Comparison of ENCODE assay signal across 13 cellular contexts in genomic region chr7:129877146-129877792, GRCh38.
A peak's percentile ranks its signal among the peaks of the same experiment; 100 is the strongest.
DNase-seq lines count a peak whose midpoint lies in the region; ATAC-seq, FAIRE-seq and TF ChIP-seq lines count a peak whose summit lies in the region.
"Had no signal": no experiment of that assay in that cellular context is flagged by ENCODE, and none has a peak within 500 bp of the region (broad histone marks: within the 10 kb centered on the region; RNA-seq: fewer than 3 reads in every experiment).

No MANE protein-coding gene starts in this region.

- no peak overlapping the region for H3K4me3 Mint-ChIP-seq in astrocyte (ENCODE audit: unreplicated experiment)

- H3K36me3 Mint-ChIP-seq in astrocyte (ENCODE audit: low read depth, unreplicated experiment) = peaks cover 13% of the 10 kb centered on the region

- no peaks in the 10 kb centered on the region for H3K27me3 ChIP-seq in astrocyte (ENCODE audit: insufficient read depth, low read length)
- H3K27me3 ChIP-seq in upper lobe of right lung = no peaks in the 10 kb centered on the region

- H4K20me1 ChIP-seq in astrocyte (ENCODE audit: insufficient read depth, low read length) = peaks cover 63% of the 10 kb centered on the region

- no peak overlapping the region for H3K27ac ChIP-seq in astrocyte (ENCODE audit: low read depth, low read length)
- peak overlapping the region; percentile 70 for H3K27ac ChIP-seq in upper lobe of right lung

- FAIRE-seq in astrocyte (lab: Jason Lieb, UNC) = peak; percentile 49

- DNase-seq in Right ventricle myocardium inferior (ENCODE audit: missing footprints) = no peak
- no peak for DNase-seq in left cardiac atrium
- no peak for DNase-seq in astrocyte (ENCODE audit: low read depth)
- peak; percentile 82 for DNase-seq in iris pigment epithelial cell (ENCODE audit: low read depth)
- no peak for DNase-seq in upper lobe of right lung
- DNase-seq in kidney tubule cell (ENCODE audit: low spot score) = no peak
- DNase-seq in GM10266 (ENCODE audit: extremely low spot score) = no peak
- no peak for DNase-seq in DMS153 (lab: John Stamatoyannopoulos, UW)
- DNase-seq: activated CD8-positive, alpha-beta memory T cell treated with anti-CD3 and anti-CD28 coated beads, Interleukin-2, amount 50 U/mL, for 48 hours; hippocampal formation; naive thymus-derived CD8-positive, alpha-beta T cell; NCI-H1092; T-helper 9 cell had no signal

- H3K27ac Mint-ChIP-seq in astrocyte (ENCODE audit: unreplicated experiment) = peak overlapping the region; percentile 59

- TF ChIP-seq CTCF in astrocyte (IDR thresholded peaks at IDR 0.05; ENCODE audit: insufficient read depth, low read depth, low read length) = no peak
- TF ChIP-seq CTCF in upper lobe of right lung (IDR thresholded peaks at IDR 0.05) = no peak
- TF ChIP-seq CTCF in GM10266 (IDR thresholded peaks at IDR 0.05; ENCODE audit: control insufficient read depth, insufficient read depth, low read depth, missing control alignments) = no peak

- intact Hi-C loops in Right ventricle myocardium inferior (cut with DNase I) = loop anchor here (5.0 kb wide), 1 partner anchor 40 kb away; no protein-coding TSS in a partner anchor
- intact Hi-C loops in left cardiac atrium (cut with DNase I) = no loop called here
- intact Hi-C loops in upper lobe of right lung (cut with DNase I) = no loop called here

- peaks cover 15% of the 10 kb centered on the region for H3K36me3 ChIP-seq in astrocyte (ENCODE audit: insufficient read depth, low read length)
- peaks cover 7% of the 10 kb centered on the region for H3K36me3 ChIP-seq in upper lobe of right lung

- peaks cover 69% of the 10 kb centered on the region for H3K79me2 ChIP-seq in astrocyte (ENCODE audit: insufficient read depth, low read length)

- no peak overlapping the region for H2AFZ ChIP-seq in astrocyte (ENCODE audit: low read depth, low read length)

- no peak overlapping the region for H3K4me2 ChIP-seq in astrocyte (ENCODE audit: low read length)

- no peak overlapping the region for H3K9ac ChIP-seq in astrocyte (ENCODE audit: low read length)

- H3K9me3 ChIP-seq in astrocyte (ENCODE audit: insufficient read depth, low read depth, low read length) (no peaks in the 10 kb centered on the region), upper lobe of right lung (no peaks in the 10 kb centered on the region)

- peak; percentile 78 for ATAC-seq in Right ventricle myocardium inferior
- ATAC-seq in left cardiac atrium = no peak
- peak; percentile 73 for ATAC-seq in upper lobe of right lung
- ATAC-seq: naive thymus-derived CD8-positive, alpha-beta T cell had no signal

- H3K4me1 Mint-ChIP-seq in astrocyte (ENCODE audit: low read depth, unreplicated experiment) = peaks cover 28% of the 10 kb centered on the region

- H3K4me1 ChIP-seq in astrocyte (ENCODE audit: insufficient read depth, low read length) (peaks cover 15% of the 10 kb centered on the region), upper lobe of right lung (peaks cover 28% of the 10 kb centered on the region)

- no peaks in the 10 kb centered on the region for H3K9me3 Mint-ChIP-seq in astrocyte (ENCODE audit: unreplicated experiment)
- H3K9me3 Mint-ChIP-seq: naive thymus-derived CD8-positive, alpha-beta T cell had no signal

- H3K4me3 ChIP-seq in astrocyte (ENCODE audit: insufficient read depth, low read depth, low read length) (no peak overlapping the region), upper lobe of right lung (no peak overlapping the region)

- no peaks in the 10 kb centered on the region for H3K27me3 Mint-ChIP-seq in astrocyte (ENCODE audit: low read depth, unreplicated experiment)
- H3K27me3 Mint-ChIP-seq: naive thymus-derived CD8-positive, alpha-beta T cell had no signal

Comparison
In these comparisons a context has a peak if more than half of its experiments do, and no peak if none do; other contexts are left out.
1. ATAC-seq: peak in Right ventricle myocardium inferior (single experiment) and upper lobe of right lung (single experiment); none in left cardiac atrium (0 of 2).